In genomic region chr15:40157748-40158447, GRCh38 we compare ENCODE assay signal across 1 cellular context.
TF ChIP-seq lines count a peak whose summit lies in the region.

No MANE protein-coding gene starts in this region.

TF ChIP-seq in WTC11, 78 proteins besides CTCF, POLR2A, EP300 and RAD21 (continued from another document):
- TF ChIP-seq TEAD4 (CRISPR knock-in tag; IDR thresholded peaks at IDR 0.05) (no peak), NR1H2 (CRISPR knock-in tag; IDR thresholded peaks at IDR 0.05) (no peak), NFATC4 (CRISPR knock-in tag; IDR thresholded peaks at IDR 0.05) (no peak), FOXJ3 (CRISPR knock-in tag; IDR thresholded peaks at IDR 0.05; ENCODE audit: borderline replicate concordance) (no peak), NFE2L1 (CRISPR knock-in tag; IDR thresholded peaks at IDR 0.05) (no peak), NR3C1 (CRISPR knock-in tag; conservative IDR thresholded peaks at IDR 0.05; ENCODE audit: low read depth) (no peak), FOXP1 (CRISPR knock-in tag; IDR thresholded peaks at IDR 0.05; ENCODE audit: borderline replicate concordance) (no peak), PRRX2 (CRISPR knock-in tag; IDR thresholded peaks at IDR 0.05) (no peak), ZBTB21 (CRISPR knock-in tag; IDR thresholded peaks at IDR 0.05; ENCODE audit: borderline replicate concordance) (no peak), ZNF423 (CRISPR knock-in tag; IDR thresholded peaks at IDR 0.05) (no peak)
- TF ChIP-seq, protein P1, sequence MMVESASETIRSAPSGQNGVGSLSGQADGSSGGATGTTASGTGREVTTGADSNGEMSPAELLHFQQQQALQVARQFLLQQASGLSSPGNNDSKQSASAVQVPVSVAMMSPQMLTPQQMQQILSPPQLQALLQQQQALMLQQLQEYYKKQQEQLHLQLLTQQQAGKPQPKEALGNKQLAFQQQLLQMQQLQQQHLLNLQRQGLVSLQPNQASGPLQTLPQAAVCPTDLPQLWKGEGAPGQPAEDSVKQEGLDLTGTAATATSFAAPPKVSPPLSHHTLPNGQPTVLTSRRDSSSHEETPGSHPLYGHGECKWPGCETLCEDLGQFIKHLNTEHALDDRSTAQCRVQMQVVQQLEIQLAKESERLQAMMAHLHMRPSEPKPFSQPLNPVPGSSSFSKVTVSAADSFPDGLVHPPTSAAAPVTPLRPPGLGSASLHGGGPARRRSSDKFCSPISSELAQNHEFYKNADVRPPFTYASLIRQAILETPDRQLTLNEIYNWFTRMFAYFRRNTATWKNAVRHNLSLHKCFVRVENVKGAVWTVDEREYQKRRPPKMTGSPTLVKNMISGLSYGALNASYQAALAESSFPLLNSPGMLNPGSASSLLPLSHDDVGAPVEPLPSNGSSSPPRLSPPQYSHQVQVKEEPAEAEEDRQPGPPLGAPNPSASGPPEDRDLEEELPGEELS (CRISPR knock-in tag; IDR thresholded peaks at IDR 0.05): no peak
- TF ChIP-seq, protein P2, sequence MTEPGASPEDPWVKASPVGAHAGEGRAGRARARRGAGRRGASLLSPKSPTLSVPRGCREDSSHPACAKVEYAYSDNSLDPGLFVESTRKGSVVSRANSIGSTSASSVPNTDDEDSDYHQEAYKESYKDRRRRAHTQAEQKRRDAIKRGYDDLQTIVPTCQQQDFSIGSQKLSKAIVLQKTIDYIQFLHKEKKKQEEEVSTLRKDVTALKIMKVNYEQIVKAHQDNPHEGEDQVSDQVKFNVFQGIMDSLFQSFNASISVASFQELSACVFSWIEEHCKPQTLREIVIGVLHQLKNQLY (CRISPR knock-in tag; IDR thresholded peaks at IDR 0.05): no peak
- TF ChIP-seq, protein P3, sequence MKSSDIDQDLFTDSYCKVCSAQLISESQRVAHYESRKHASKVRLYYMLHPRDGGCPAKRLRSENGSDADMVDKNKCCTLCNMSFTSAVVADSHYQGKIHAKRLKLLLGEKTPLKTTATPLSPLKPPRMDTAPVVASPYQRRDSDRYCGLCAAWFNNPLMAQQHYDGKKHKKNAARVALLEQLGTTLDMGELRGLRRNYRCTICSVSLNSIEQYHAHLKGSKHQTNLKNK (CRISPR knock-in tag; IDR thresholded peaks at IDR 0.05): no peak
- TF ChIP-seq, protein P4, sequence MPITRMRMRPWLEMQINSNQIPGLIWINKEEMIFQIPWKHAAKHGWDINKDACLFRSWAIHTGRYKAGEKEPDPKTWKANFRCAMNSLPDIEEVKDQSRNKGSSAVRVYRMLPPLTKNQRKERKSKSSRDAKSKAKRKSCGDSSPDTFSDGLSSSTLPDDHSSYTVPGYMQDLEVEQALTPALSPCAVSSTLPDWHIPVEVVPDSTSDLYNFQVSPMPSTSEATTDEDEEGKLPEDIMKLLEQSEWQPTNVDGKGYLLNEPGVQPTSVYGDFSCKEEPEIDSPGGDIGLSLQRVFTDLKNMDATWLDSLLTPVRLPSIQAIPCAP (CRISPR knock-in tag; IDR thresholded peaks at IDR 0.05): no peak
- TF ChIP-seq, protein P5, sequence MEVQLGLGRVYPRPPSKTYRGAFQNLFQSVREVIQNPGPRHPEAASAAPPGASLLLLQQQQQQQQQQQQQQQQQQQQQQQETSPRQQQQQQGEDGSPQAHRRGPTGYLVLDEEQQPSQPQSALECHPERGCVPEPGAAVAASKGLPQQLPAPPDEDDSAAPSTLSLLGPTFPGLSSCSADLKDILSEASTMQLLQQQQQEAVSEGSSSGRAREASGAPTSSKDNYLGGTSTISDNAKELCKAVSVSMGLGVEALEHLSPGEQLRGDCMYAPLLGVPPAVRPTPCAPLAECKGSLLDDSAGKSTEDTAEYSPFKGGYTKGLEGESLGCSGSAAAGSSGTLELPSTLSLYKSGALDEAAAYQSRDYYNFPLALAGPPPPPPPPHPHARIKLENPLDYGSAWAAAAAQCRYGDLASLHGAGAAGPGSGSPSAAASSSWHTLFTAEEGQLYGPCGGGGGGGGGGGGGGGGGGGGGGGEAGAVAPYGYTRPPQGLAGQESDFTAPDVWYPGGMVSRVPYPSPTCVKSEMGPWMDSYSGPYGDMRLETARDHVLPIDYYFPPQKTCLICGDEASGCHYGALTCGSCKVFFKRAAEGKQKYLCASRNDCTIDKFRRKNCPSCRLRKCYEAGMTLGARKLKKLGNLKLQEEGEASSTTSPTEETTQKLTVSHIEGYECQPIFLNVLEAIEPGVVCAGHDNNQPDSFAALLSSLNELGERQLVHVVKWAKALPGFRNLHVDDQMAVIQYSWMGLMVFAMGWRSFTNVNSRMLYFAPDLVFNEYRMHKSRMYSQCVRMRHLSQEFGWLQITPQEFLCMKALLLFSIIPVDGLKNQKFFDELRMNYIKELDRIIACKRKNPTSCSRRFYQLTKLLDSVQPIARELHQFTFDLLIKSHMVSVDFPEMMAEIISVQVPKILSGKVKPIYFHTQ (CRISPR knock-in tag; IDR thresholded peaks at IDR 0.05): no peak
